In the genomic region with DNA sequence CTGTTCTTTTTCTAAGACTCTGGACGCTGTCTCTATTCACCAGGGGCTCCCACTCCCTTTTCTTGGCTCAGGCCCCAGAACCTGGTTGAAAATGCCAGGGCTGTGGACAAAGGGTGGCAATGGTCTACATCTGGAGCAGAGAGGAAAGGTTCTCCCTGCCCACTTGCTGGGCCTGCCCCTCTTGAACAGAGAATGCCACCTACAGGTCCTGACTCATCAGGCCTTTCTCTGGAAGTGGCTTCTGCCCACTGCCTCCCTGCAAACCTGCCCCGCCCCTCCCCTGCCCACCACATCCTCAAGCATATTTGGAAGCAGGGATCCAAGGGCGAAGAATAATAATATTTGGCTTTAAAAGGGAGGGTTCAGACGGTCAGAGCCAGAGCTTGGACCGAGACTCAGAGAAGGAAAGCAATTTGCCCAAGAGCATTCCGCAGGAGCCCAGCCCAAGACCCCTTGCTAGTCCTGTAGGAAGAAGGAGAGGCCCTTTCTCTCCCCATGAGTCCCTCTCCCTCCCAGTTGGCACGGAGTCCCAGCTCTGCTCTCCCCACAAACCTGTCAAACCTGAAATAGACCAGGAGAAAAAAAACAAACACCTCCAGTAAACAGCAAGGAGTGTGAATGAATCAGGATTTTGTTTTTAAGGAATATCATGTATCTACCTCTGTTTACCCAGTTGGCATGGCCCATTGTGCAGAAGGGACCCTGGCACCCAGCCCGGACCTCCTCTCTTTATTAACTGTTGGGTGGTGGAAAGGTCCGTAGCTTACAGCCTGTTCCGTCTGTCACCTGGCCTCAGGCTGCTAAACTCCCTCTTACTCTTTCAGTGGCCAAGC, we compare ENCODE assay signal across 8 cellular contexts. TPM values are rescaled to one million over a fixed set of nuclear protein-coding genes. Genes with fewer than 3 reads are reported as not detected.
DNase-seq lines count a peak whose midpoint lies in the region; ATAC-seq lines count a peak whose summit lies in the region.

No MANE protein-coding gene starts in this region.

- no peaks in the 10 kb centered on the region for H3K27me3 ChIP-seq in MG63

- DNase-seq in COR-L47 (lab: John Stamatoyannopoulos, UW) (peak; percentile 97), MG63 (peak; percentile 95), UCSD-AML1 (lab: John Stamatoyannopoulos, UW; ENCODE audit: unreplicated experiment) (peak; percentile 50), kidney glomerular epithelial cell (lab: John Stamatoyannopoulos, UW) (peak; percentile 66), ureter (ENCODE audit: low spot score) (peak; percentile 75), NCI-H82 (lab: John Stamatoyannopoulos, UW) (no peak)

- no peaks in the 10 kb centered on the region for H3K9me3 ChIP-seq in MG63

- ATAC-seq in GM19397 (IDR thresholded peaks at IDR 0.05; ENCODE audit: unreplicated experiment) (no peak), HG02798 (IDR thresholded peaks at IDR 0.05; ENCODE audit: poor library complexity, unreplicated experiment) (no peak)

- H3K4me3 ChIP-seq in MG63 = no peak overlapping the region

- H3K36me3 ChIP-seq in MG63 = no peaks in the 10 kb centered on the region

RNA-seq across cellular contexts. Expression of gene STXBP1, which starts 37.8 kb away (rescaled TPM):
- 0.36 and 87.7 TPM in 2 replicates for total RNA-seq in MG63 (2014; rRNA removed; shearing (Covaris generic); ENCODE audit: low replicate concordance)
- total RNA-seq in ureter = 29.8 TPM
